Comparison of ENCODE assay signal across 26 cellular contexts in the genomic region with DNA sequence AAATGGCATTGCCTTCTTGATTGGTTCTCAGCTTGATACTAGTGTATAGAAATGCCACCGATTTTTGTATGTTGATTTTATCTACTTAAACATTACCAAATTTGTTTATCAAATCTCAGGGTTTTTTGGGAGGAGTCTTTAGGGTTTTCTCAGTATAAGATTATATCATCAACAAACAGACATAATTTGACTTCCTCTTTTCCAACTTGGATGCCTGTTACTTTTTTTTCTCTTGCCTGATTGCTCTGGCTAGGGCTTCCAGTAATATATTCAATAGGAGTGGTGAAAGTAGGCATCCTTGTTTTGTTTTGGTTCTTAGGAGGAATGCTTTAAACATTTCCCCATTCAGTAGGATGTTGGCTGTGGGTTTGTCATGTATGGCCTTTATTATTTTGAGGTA.
"Had no signal": no experiment of that assay in that cellular context is flagged by ENCODE, and none has a peak within 500 bp of the region (broad histone marks: within the 10 kb centered on the region; RNA-seq: fewer than 3 reads in every experiment).

No MANE protein-coding gene starts in this region.

- H3K36me3 ChIP-seq: ovary had no signal

- DNase-seq: activated CD4-positive, alpha-beta memory T cell treated with anti-CD3 and anti-CD28 coated beads, Interleukin-2, amount 10 ng/mL, durations not matched to agents 7 days and 5 days; activated CD4-positive, alpha-beta T cell treated with anti-CD3 and anti-CD28 coated beads for 1 hour; activated CD4-positive, alpha-beta T cell treated with anti-CD3 and anti-CD28 coated beads, Interleukin-2, amount 10 ng/mL, durations not matched to agents 7 days and 5 days; activated naive CD4-positive, alpha-beta T cell; activated T-cell treated with anti-CD3 and anti-CD28 coated beads, Interleukin-2, amount 50 U/mL, for 48 hours; anterior cingulate cortex; dermis blood vessel endothelial cell; effector CD4-positive, alpha-beta T cell; foreskin keratinocyte; heart left ventricle; hypothalamus; immature natural killer cell; kidney; left colon; naive B cell; nephron progenitor cell; ovary; right lobe of liver; stimulated activated CD4-positive, alpha-beta T cell treated with anti-CD3 and anti-CD28 coated beads, Interleukin-4, amount 100 ng/mL, for 1 hour; stimulated activated naive CD8-positive, alpha-beta T cell treated with anti-CD3 and anti-CD28 coated beads, Interleukin-15, Interleukin-2, amounts not matched to agents 100 U/mL and 50 U/mL, for 24 hours; testis; trophoblast cell had no signal

- H3K9me3 ChIP-seq: esophagus muscularis mucosa, heart left ventricle, ovary, right lobe of liver, testis had no signal

- H3K4me3 ChIP-seq: esophagus muscularis mucosa, heart left ventricle, ovary, right lobe of liver, testis had no signal

- H3K27ac ChIP-seq: esophagus muscularis mucosa, foreskin keratinocyte, heart left ventricle, ovary, right lobe of liver, testis had no signal

- ATAC-seq: foreskin keratinocyte; heart left ventricle; left colon; right lobe of liver; stimulated activated naive CD8-positive, alpha-beta T cell treated with anti-CD3 and anti-CD28 coated beads, Interleukin-15, Interleukin-2, amounts not matched to agents 100 U/mL and 50 U/mL, for 24 hours had no signal

- H3K4me1 ChIP-seq: esophagus muscularis mucosa, foreskin keratinocyte, heart left ventricle, right lobe of liver, testis had no signal

- H3K27me3 ChIP-seq: esophagus muscularis mucosa, foreskin keratinocyte, heart left ventricle, ovary, right lobe of liver, testis had no signal

- FAIRE-seq: bronchial epithelial cell, colon, kidney, urothelium cell line had no signal
